Comparison of ENCODE assay signal across 18 cellular contexts in the genomic region with DNA sequence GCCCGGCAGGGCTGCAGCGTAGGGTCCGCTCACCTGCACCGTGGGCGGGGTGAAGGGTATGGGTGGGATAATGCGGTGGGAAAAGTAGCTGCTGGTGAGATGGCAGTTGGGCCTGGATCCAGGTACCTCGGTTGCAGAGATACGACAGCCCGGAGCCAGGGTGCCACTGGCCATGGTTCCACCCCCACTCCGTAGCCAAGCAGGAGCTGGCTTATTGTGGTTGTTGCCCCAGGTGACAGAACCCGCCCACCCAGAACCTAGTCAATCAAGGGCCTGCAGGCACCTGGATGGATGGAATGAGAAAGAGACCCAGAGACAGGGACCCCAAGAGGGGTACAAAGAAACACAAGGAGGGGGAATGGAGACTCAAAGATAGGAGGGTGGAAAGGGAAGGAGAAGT. TPM values are rescaled to one million over a fixed set of nuclear protein-coding genes. Genes with fewer than 3 reads are reported as not detected.
DNase-seq lines count a peak whose midpoint lies in the region; TF ChIP-seq lines count a peak whose summit lies in the region.
"Had no signal": no experiment of that assay in that cellular context is flagged by ENCODE, and none has a peak within 500 bp of the region (broad histone marks: within the 10 kb centered on the region; RNA-seq: fewer than 3 reads in every experiment).

No MANE protein-coding gene starts in this region.

- no peak overlapping the region for H3K9ac ChIP-seq in BLaER1 treated with 17β-estradiol and CSF1 and Interleukin-3, amounts not matched to agents 10 nM and 100 nM

- H4K20me1 ChIP-seq in BLaER1 treated with 17β-estradiol and CSF1 and Interleukin-3, amounts not matched to agents 10 nM and 100 nM = peaks cover 0 to 36% (median 29%) of the 10 kb centered on the region in 11 experiments; a peak in 15 of 22 replicates

- peaks cover 10 to 18% (median 11%) of the 10 kb centered on the region in 11 experiments for H3K36me3 ChIP-seq in BLaER1 treated with 17β-estradiol and CSF1 and Interleukin-3, amounts not matched to agents 10 nM and 100 nM
- peaks cover 4% of the 10 kb centered on the region for H3K36me3 ChIP-seq in right atrium auricular region

- H3K27ac ChIP-seq in BLaER1 treated with 17β-estradiol and CSF1 and Interleukin-3, amounts not matched to agents 10 nM and 100 nM = no peak overlapping the region
- H3K27ac ChIP-seq in right atrium auricular region = no peak overlapping the region
- H3K27ac ChIP-seq: esophagus muscularis mucosa, GM23248 had no signal

- H3K9me3 Mint-ChIP-seq in glutamatergic neuron (ENCODE audit: unreplicated experiment) = no peaks in the 10 kb centered on the region
- H3K9me3 Mint-ChIP-seq: activated naive CD4-positive, alpha-beta T cell treated with anti-CD3 and anti-CD28 coated beads for 36 hours; T-helper 2 cell treated with Interferon-gamma antibody and Interleukin-4, amounts not matched to agents 5 μg/mL and 100 μg/mL, for 36 hours had no signal

- no peak overlapping the region for H3K4me3 Mint-ChIP-seq in glutamatergic neuron (ENCODE audit: unreplicated experiment)

- no peaks in the 10 kb centered on the region for H3K9me3 ChIP-seq in BLaER1 treated with 17β-estradiol and CSF1 and Interleukin-3, amounts not matched to agents 10 nM and 100 nM (replicated peaks in 1 of 11)
- no peaks in the 10 kb centered on the region for H3K9me3 ChIP-seq in right atrium auricular region
- H3K9me3 ChIP-seq: esophagus muscularis mucosa, MG63 had no signal

- TF ChIP-seq CTCF in glutamatergic neuron (IDR thresholded peaks at IDR 0.05; ENCODE audit: partially characterized antibody, unreplicated experiment) = no peak
- no peak for TF ChIP-seq CTCF in right atrium auricular region (IDR thresholded peaks at IDR 0.05)

- H3K27me3 ChIP-seq in BLaER1 treated with 17β-estradiol and CSF1 and Interleukin-3, amounts not matched to agents 10 nM and 100 nM = peaks cover 29 to 42% (median 39%) of the 10 kb centered on the region in 11 experiments
- H3K27me3 ChIP-seq in right atrium auricular region = no peaks in the 10 kb centered on the region

- H3K4me3 ChIP-seq in BLaER1 treated with 17β-estradiol and CSF1 and Interleukin-3, amounts not matched to agents 10 nM and 100 nM = no peak overlapping the region
- H3K4me3 ChIP-seq in right atrium auricular region = no peak overlapping the region

- peak overlapping the region; percentile 44 to 93 (median 79); a peak in 21 of 22 replicates for H3K4me2 ChIP-seq in BLaER1 treated with 17β-estradiol and CSF1 and Interleukin-3, amounts not matched to agents 10 nM and 100 nM

- H3K27me3 Mint-ChIP-seq in glutamatergic neuron (ENCODE audit: unreplicated experiment) = peaks cover 11% of the 10 kb centered on the region

- H3K4me1 Mint-ChIP-seq in glutamatergic neuron (ENCODE audit: low read depth, unreplicated experiment) = no peaks in the 10 kb centered on the region

- no peak overlapping the region for H3K27ac Mint-ChIP-seq in glutamatergic neuron (ENCODE audit: unreplicated experiment)
- H3K27ac Mint-ChIP-seq: activated naive CD4-positive, alpha-beta T cell treated with anti-CD3 and anti-CD28 coated beads for 36 hours; T-helper 2 cell treated with Interferon-gamma antibody and Interleukin-4, amounts not matched to agents 5 μg/mL and 100 μg/mL, for 36 hours had no signal

- peak; percentile 22 for DNase-seq in D341Med (ENCODE audit: low spot score)
- DNase-seq in SW480 (ENCODE audit: low spot score) = peak; percentile 47
- peak; percentile 59 for DNase-seq in islet precursor cell
- no peak for DNase-seq in glutamatergic neuron
- DNase-seq in NCI-H446 (lab: John Stamatoyannopoulos, UW) = no peak
- DNase-seq in right atrium auricular region (ENCODE audit: low spot score) = no peak
- DNase-seq: activated CD4-positive, CD25-positive, alpha-beta regulatory T cell treated with anti-CD3 and anti-CD28 coated beads, Interleukin-2, amount 50 U/mL, for 72 hours; activated naive CD4-positive, alpha-beta T cell treated with anti-CD3 and anti-CD28 coated beads for 36 hours; DND-41; GM23248; head of caudate nucleus; MG63; NCI-H2081 treated with DMSO at 0.1 percent for 48 hours; SIG-M5 had no signal

- no peaks in the 10 kb centered on the region for H3K36me3 Mint-ChIP-seq in glutamatergic neuron (ENCODE audit: unreplicated experiment)

- H3K4me1 ChIP-seq in BLaER1 treated with 17β-estradiol and CSF1 and Interleukin-3, amounts not matched to agents 10 nM and 100 nM = peaks cover 35 to 51% (median 47%) of the 10 kb centered on the region in 10 experiments
- H3K4me1 ChIP-seq in right atrium auricular region = peaks cover 0 to 27% of the 10 kb centered on the region in 2 donors

RNA-seq across cellular contexts. Expression of gene LHB, which starts 3.5 kb away (rescaled TPM):
- total RNA-seq in glutamatergic neuron (ENCODE audit: unreplicated experiment) (not detected), right atrium auricular region (not detected)
- total RNA-seq: activated naive CD4-positive, alpha-beta T cell treated with anti-CD3 and anti-CD28 coated beads for 36 hours; esophagus muscularis mucosa; GM23248 had no signal

RNA-seq across cellular contexts. Expression of gene CGB3, which starts 3.8 kb away (rescaled TPM):
- not detected for total RNA-seq in glutamatergic neuron (ENCODE audit: unreplicated experiment)
- not detected for total RNA-seq in right atrium auricular region
- total RNA-seq: activated naive CD4-positive, alpha-beta T cell treated with anti-CD3 and anti-CD28 coated beads for 36 hours; esophagus muscularis mucosa; GM23248; pulmonary artery endothelial cell had no signal

RNA-seq across cellular contexts. Expression of gene CGB2, which starts 11.3 kb away (rescaled TPM):
- total RNA-seq in glutamatergic neuron (ENCODE audit: unreplicated experiment) = not detected
- not detected for total RNA-seq in right atrium auricular region
- total RNA-seq: activated naive CD4-positive, alpha-beta T cell treated with anti-CD3 and anti-CD28 coated beads for 36 hours; esophagus muscularis mucosa; GM23248; pulmonary artery endothelial cell had no signal

RNA-seq across cellular contexts. Expression of gene CGB1, which starts 16.4 kb away (rescaled TPM):
- total RNA-seq in glutamatergic neuron (ENCODE audit: unreplicated experiment) (not detected), right atrium auricular region (not detected)
- total RNA-seq: activated naive CD4-positive, alpha-beta T cell treated with anti-CD3 and anti-CD28 coated beads for 36 hours; esophagus muscularis mucosa; pulmonary artery endothelial cell had no signal

RNA-seq across cellular contexts. Expression of gene CGB5, which starts 23.3 kb away (rescaled TPM):
- total RNA-seq in glutamatergic neuron (ENCODE audit: unreplicated experiment) (not detected), right atrium auricular region (not detected)
- total RNA-seq: activated naive CD4-positive, alpha-beta T cell treated with anti-CD3 and anti-CD28 coated beads for 36 hours; esophagus muscularis mucosa; GM23248; pulmonary artery endothelial cell had no signal

Comparison
In these comparisons a context has a peak if more than half of its experiments do, and no peak if none do; other contexts are left out.
1. DNase-seq: peak in D341Med (single experiment), SW480 (single experiment) and islet precursor cell (single experiment); none in glutamatergic neuron (single experiment), NCI-H446 (0 of 2) and right atrium auricular region (single experiment).